In the genomic region with DNA sequence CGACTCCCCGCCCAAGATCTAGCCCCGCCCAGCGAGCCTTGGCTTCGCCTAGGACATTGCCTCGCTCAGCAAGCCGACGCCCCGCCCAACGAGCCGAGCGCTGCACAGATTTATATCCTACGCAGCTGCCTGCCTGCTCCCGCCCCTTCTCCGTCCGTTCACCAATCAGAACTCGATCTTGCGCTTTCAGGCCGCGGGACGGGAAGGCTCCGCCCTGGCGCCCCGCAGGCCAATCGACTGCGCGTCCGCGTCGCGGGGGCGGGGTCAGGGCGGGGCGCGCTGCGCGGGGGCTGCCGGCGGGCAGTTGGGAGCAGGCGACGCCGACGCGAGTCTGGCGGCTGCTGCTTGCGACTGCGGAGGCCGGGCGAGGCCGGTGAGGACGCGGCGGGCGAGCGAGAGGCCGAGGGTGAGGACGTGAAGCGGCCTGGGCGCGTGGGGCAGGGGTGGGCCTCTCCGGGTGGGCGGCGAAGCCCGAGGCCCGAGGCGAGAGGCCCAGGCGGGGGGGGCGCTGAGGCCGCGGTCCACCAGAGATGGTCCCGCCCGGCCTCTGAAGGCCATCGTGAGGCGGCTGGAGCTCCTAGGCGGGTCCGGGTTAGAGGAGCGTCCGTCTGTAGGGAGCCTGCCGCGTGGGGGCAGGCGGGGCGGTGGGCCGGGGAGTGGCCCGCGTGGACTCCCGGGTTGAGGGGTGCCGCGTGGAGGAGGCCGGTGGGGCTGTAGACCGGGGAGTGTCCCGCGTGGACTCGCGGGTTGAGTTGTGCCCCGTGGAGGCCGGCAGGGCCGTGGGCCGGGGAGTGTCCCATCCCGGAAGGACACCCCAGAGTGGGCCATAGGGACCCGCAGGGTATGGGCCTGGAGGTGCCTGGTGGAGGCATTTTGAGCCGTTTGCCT, we compare ENCODE assay signal across 8 cellular contexts. TPM values are rescaled to one million over a fixed set of nuclear protein-coding genes. Genes with fewer than 3 reads are reported as not detected.
DNase-seq lines count a peak whose midpoint lies in the region; ATAC-seq and TF ChIP-seq lines count a peak whose summit lies in the region.

A gene with protein sequence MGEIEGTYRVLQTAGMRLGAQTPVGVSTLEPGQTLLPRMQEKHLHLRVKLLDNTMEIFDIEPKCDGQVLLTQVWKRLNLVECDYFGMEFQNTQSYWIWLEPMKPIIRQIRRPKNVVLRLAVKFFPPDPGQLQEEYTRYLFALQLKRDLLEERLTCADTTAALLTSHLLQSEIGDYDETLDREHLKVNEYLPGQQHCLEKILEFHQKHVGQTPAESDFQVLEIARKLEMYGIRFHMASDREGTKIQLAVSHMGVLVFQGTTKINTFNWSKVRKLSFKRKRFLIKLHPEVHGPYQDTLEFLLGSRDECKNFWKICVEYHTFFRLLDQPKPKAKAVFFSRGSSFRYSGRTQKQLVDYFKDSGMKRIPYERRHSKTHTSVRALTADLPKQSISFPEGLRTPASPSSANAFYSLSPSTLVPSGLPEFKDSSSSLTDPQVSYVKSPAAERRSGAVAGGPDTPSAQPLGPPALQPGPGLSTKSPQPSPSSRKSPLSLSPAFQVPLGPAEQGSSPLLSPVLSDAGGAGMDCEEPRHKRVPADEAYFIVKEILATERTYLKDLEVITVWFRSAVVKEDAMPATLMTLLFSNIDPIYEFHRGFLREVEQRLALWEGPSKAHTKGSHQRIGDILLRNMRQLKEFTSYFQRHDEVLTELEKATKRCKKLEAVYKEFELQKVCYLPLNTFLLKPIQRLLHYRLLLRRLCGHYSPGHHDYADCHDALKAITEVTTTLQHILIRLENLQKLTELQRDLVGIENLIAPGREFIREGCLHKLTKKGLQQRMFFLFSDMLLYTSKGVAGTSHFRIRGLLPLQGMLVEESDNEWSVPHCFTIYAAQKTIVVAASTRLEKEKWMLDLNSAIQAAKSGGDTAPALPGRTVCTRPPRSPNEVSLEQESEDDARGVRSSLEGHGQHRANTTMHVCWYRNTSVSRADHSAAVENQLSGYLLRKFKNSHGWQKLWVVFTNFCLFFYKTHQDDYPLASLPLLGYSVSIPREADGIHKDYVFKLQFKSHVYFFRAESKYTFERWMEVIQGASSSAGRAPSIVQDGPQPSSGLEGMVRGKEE (plus strand): TSS at position 303 of the 888 bp plus-strand sequence. CDS start 16,823 bp downstream, outside the sequence.

- H2AFZ ChIP-seq in PC-3 (ENCODE audit: low read length) = peak within 1 kb of the TSS; percentile 59

- CTCF ChIA-PET in PC-3 (lab: Charles Lee) = no interaction called here

- no peaks in the 10 kb centered on the region for H3F3A ChIP-seq in PC-3 (ENCODE audit: low read length, unreplicated experiment)

- intact Hi-C loops in PC-3 (cut with micrococcal nuclease) (loop anchor here (2.0 to 5.0 kb wide), 3 partner anchors 37 to 151 kb away; a partner anchor contains a TSS), mucosa of descending colon (cut with DNase I, micrococcal nuclease) (no loop called here)

- H3K9me2 ChIP-seq in PC-3 (replicated peaks; ENCODE audit: low read length) = no peaks in the 10 kb centered on the region

- H3K9me3 ChIP-seq in PC-3 (ENCODE audit: low read length) (no peaks in the 10 kb centered on the region), mucosa of descending colon (no peaks in the 10 kb centered on the region)

- H3K36me3 ChIP-seq in PC-3 (ENCODE audit: low read depth, low read length) (peaks cover 33% of the 10 kb centered on the region), mucosa of descending colon (ENCODE audit: low read depth) (no peaks in the 10 kb centered on the region)

- DNase-seq in DMS153 treated with DMSO at 0.1 percent for 48 hours (lab: John Stamatoyannopoulos, UW; ENCODE audit: unreplicated experiment) (peak; percentile 96), PC-3 (peak; percentile 95), activated T-cell treated with anti-CD3 and anti-CD28 coated beads for 48 hours (ENCODE audit: low read depth) (peak; percentile 95), epithelial cell of prostate (ENCODE audit: low read depth, low spot score) (peak; percentile 91), mucosa of descending colon (peak; percentile 99 to 100 (median 100))
- DNase-seq in Jurkat, Clone E6-1 (ENCODE audit: low read depth, low spot score) = peak; percentile 97
- peak; percentile 91 to 94 for DNase-seq in stimulated activated CD8-positive, alpha-beta memory T cell treated with anti-CD3 and anti-CD28 coated beads, Interleukin-4, amount 100 ng/mL, for 1 hour (ENCODE audit: low read depth in 2 of 2, low spot score in 1 of 2)

- H3K27me3 ChIP-seq in PC-3 (ENCODE audit: low read length) = no peaks in the 10 kb centered on the region

- H3K9ac ChIP-seq in PC-3 (ENCODE audit: low read length) = peak within 1 kb of the TSS; percentile 91

- ATAC-seq in GM21717 (IDR thresholded peaks at IDR 0.05; ENCODE audit: unreplicated experiment) = peak; percentile 76
- peak; percentile 84 for ATAC-seq in PC-3
- peak; percentile 83 for ATAC-seq in mucosa of descending colon

- peak within 1 kb of the TSS; percentile 97 for H3K4me2 ChIP-seq in PC-3 (ENCODE audit: low read length)

- H3K79me2 ChIP-seq in PC-3 (ENCODE audit: low read length) = peaks cover 49% of the 10 kb centered on the region

- peak within 1 kb of the TSS; percentile 82 for H3K4me3 ChIP-seq in Jurkat, Clone E6-1 (ENCODE audit: low read length)
- H3K4me3 ChIP-seq in PC-3 (ENCODE audit: low read length) (peak within 1 kb of the TSS; percentile 98), mucosa of descending colon (peak within 1 kb of the TSS; percentile 66)

- peaks cover 18% of the 10 kb centered on the region for H3K4me1 ChIP-seq in PC-3 (ENCODE audit: insufficient read depth, low read length)
- peaks cover 45% of the 10 kb centered on the region for H3K4me1 ChIP-seq in mucosa of descending colon (ENCODE audit: low read depth)

- TF ChIP-seq CTCF in PC-3 (conservative IDR thresholded peaks at IDR 0.05; ENCODE audit: low read depth, low read length) (no peak), mucosa of descending colon (IDR thresholded peaks at IDR 0.05) (no peak)

- H3K27ac ChIP-seq in PC-3 (ENCODE audit: low read length) = peak within 1 kb of the TSS; percentile 5; the same call in 1 of the 2 replicates
- peak within 1 kb of the TSS; percentile 65 for H3K27ac ChIP-seq in epithelial cell of prostate

- no TSS peak for BruUV-seq in PC-3 (replicated peaks; lab: Mats Ljungman, UMichigan)

- H4K20me1 ChIP-seq in PC-3 (ENCODE audit: low read length) = peaks cover 33% of the 10 kb centered on the region

- POLR2A ChIA-PET in PC-3 (lab: Charles Lee; ENCODE audit: unreplicated experiment) = no interaction called here

RNA-seq across cellular contexts. Expression of the gene that starts here (rescaled TPM):
- 19.6 TPM for polyA plus RNA-seq in Jurkat, Clone E6-1 (2012; ENCODE audit: insufficient read depth, insufficient read length)
- total RNA-seq in PC-3 (2014; rRNA removed) (24.5 and 29.9 TPM in 2 replicates), mucosa of descending colon (100 to 1,000 TPM in 2 of 3 donors, 10 to 100 TPM in 1; 98.1 to 163 (median 109) TPM)

Comparison
In these comparisons a context has a peak if more than half of its experiments do, and no peak if none do; other contexts are left out.
1. Peak in every context shown above with its lines: DNase-seq, ATAC-seq, H3K4me3 ChIP-seq and H3K27ac ChIP-seq.